12 cellular contexts compared by ENCODE assay signal in the genomic region with DNA sequence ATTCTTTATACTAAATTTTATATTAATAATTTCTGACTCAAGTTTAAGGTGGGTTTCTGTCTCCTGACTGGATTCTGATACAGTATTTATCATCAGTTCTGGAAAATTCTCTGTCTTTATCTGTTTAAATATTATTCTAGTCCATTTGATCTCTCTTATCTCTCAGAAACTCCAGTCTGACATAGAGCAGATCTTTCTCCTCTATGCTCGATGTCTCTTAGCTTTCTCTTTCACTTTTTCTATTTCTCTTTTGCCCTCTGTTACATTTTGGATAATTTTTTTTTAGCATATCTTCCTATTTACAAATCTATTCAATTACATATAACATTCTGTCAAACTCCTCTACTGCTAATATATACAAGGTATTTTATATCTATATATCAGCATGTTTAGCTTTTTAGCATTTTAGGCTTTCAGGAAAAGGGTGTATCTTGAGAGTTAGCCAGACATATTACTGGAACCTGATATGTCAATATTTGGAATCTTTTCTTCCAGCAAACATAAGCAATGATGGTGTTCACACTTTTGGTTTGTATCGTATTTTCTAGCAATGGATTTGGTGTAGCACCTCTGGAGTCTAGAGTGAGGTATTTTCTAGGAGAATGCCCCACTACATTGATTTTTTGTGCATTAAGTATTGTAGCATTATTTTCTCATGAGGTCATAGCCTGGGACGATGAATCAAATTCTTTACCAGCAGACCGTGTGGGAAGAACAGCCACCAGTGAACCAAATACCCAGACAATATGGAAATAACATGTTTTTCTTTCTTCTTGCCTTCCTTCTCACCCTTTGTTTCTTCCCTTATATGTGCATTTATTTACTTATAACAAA. TPM values are rescaled to one million over a fixed set of nuclear protein-coding genes. Genes with fewer than 3 reads are reported as not detected.
A peak's percentile ranks its signal among the peaks of the same experiment; 100 is the strongest.
DNase-seq lines count a peak whose midpoint lies in the region; ATAC-seq, FAIRE-seq and TF ChIP-seq lines count a peak whose summit lies in the region.
"Had no signal": no experiment of that assay in that cellular context is flagged by ENCODE, and none has a peak within 500 bp of the region (broad histone marks: within the 10 kb centered on the region; RNA-seq: fewer than 3 reads in every experiment).

No MANE protein-coding gene starts in this region.

- peak overlapping the region; percentile 89 for H3K27ac ChIP-seq in left ventricle myocardium inferior (replicated peaks)
- H3K27ac ChIP-seq: C4-2B, testis had no signal

- FAIRE-seq in urothelium cell line (lab: Jason Lieb, UNC) = peak; percentile 27

- peaks cover 48% of the 10 kb centered on the region for H3K4me1 Mint-ChIP-seq in mesothelial cell of epicardium

- no peak for DNase-seq in left ventricle myocardium inferior
- DNase-seq in Right ventricle myocardium superior = no peak
- peak; percentile 84 to 96 for DNase-seq in cardiac fibroblast (ENCODE audit: low read depth in 2 of 2)
- no peak for DNase-seq in mesothelial cell of epicardium (ENCODE audit: low spot score in 2 of 2, unreplicated experiment in 2 of 2)
- peak; percentile 59 for DNase-seq in urothelium cell line (ENCODE audit: low spot score)
- DNase-seq in NCI-H1417 treated with DMSO at 0.1 percent for 48 hours (lab: John Stamatoyannopoulos, UW) = no peak
- no peak for DNase-seq in amygdala (lab: John Stamatoyannopoulos, UW)
- DNase-seq: activated naive CD4-positive, alpha-beta T cell; NCI-H524; testis had no signal

- H3K27ac Mint-ChIP-seq in mesothelial cell of epicardium = peak overlapping the region; percentile 48

- no peaks in the 10 kb centered on the region for H3K27me3 Mint-ChIP-seq in mesothelial cell of epicardium (ENCODE audit: low read depth)

- H3K27me3 ChIP-seq in left ventricle myocardium inferior (ENCODE audit: low read depth) = no peaks in the 10 kb centered on the region
- H3K27me3 ChIP-seq: testis had no signal

- peaks cover 61% of the 10 kb centered on the region for H3K4me1 ChIP-seq in left ventricle myocardium inferior

- ATAC-seq in Right ventricle myocardium superior (ENCODE audit: poor library complexity) (no peak), HG02885 (IDR thresholded peaks at IDR 0.05; ENCODE audit: poor library complexity, unreplicated experiment) (no peak)

- no peak for TF ChIP-seq CTCF in left ventricle myocardium inferior (IDR thresholded peaks at IDR 0.05; ENCODE audit: borderline replicate concordance)
- TF ChIP-seq CTCF in cardiac fibroblast (IDR thresholded peaks at IDR 0.05; ENCODE audit: low read depth, low read length) = peak; percentile 3
- no peak for TF ChIP-seq CTCF in mesothelial cell of epicardium (IDR thresholded peaks at IDR 0.05; ENCODE audit: unreplicated experiment)

- H3K36me3 ChIP-seq in left ventricle myocardium inferior = no peaks in the 10 kb centered on the region

- H3K4me3 Mint-ChIP-seq in mesothelial cell of epicardium = no peak overlapping the region

- no peaks in the 10 kb centered on the region for H3K36me3 Mint-ChIP-seq in mesothelial cell of epicardium

- peak overlapping the region; percentile 29 for H3K4me3 ChIP-seq in left ventricle myocardium inferior
- H3K4me3 ChIP-seq in cardiac fibroblast (replicated peaks in 1 of 2; ENCODE audit: low read depth in 2 of 2, low read length in 2 of 2) = peak overlapping the region in 1 of 2 donors; percentile 32
- H3K4me3 ChIP-seq: testis had no signal

- H3K9me3 Mint-ChIP-seq in mesothelial cell of epicardium = peaks cover 19% of the 10 kb centered on the region

- intact Hi-C loops in left ventricle myocardium inferior (cut with micrococcal nuclease) (no loop called here), Right ventricle myocardium superior (cut with DNase I) (no loop called here)

- no peaks in the 10 kb centered on the region for H3K9me3 ChIP-seq in left ventricle myocardium inferior (replicated peaks)
- H3K9me3 ChIP-seq: testis had no signal

RNA-seq across cellular contexts. Expression of gene NNMT, which starts 4.1 kb away (rescaled TPM):
- total RNA-seq in left ventricle myocardium inferior = 32.6 TPM
- 29.8 TPM for total RNA-seq in Right ventricle myocardium superior
- total RNA-seq in mesothelial cell of epicardium = 0.54 to 2.4 TPM (median 2.3 TPM) in 3 replicates

Comparison
In these comparisons a context has a peak if more than half of its experiments do, and no peak if none do; other contexts are left out.
1. DNase-seq: peak in cardiac fibroblast (2 of 2) and urothelium cell line (single experiment); none in left ventricle myocardium inferior (single experiment), Right ventricle myocardium superior (single experiment), mesothelial cell of epicardium (0 of 2), NCI-H1417 treated with DMSO at 0.1 percent for 48 hours (single experiment) and amygdala (0 of 56).